29 cellular contexts compared by ENCODE assay signal in genomic region chr21:40334159-40334558, GRCh38.
"Had no signal": no experiment of that assay in that cellular context is flagged by ENCODE, and none has a peak within 500 bp of the region (broad histone marks: within the 10 kb centered on the region; RNA-seq: fewer than 3 reads in every experiment).

No MANE protein-coding gene starts in this region.

- H3K36me3 ChIP-seq: brain microvascular endothelial cell, cardiac muscle cell, SJCRH30, WERI-Rb-1 had no signal

- H3K27ac ChIP-seq: brain microvascular endothelial cell, cardiac muscle cell, SJCRH30, SK-N-MC, WERI-Rb-1 had no signal

- DNase-seq: activated CD4-positive, alpha-beta memory T cell treated with anti-CD3 and anti-CD28 coated beads, Interleukin-2, amount 10 ng/mL, durations not matched to agents 7 days and 5 days; activated CD4-positive, alpha-beta T cell treated with anti-CD3 and anti-CD28 coated beads for 1 hour; activated CD4-positive, alpha-beta T cell treated with anti-CD3 and anti-CD28 coated beads for 48 hours; activated CD4-positive, CD25-positive, alpha-beta regulatory T cell; activated CD8-positive, alpha-beta memory T cell treated with anti-CD3 and anti-CD28 coated beads for 24 hours; activated CD8-positive, alpha-beta memory T cell treated with anti-CD3 and anti-CD28 coated beads, Interleukin-2, amount 10 ng/mL, durations not matched to agents 7 days and 5 days; activated CD8-positive, alpha-beta memory T cell treated with anti-CD3 and anti-CD28 coated beads, Interleukin-2, amount 50 U/mL, for 48 hours; activated effector memory CD4-positive, alpha-beta T cell treated with Interleukin-2 at 50 U/mL for 16 hours; activated naive CD4-positive, alpha-beta T cell treated with anti-CD3 and anti-CD28 coated beads, Interleukin-2, amount 10 ng/mL, durations not matched to agents 7 days and 5 days; activated T-cell treated with anti-CD3 and anti-CD28 coated beads, Interleukin-2, amount 50 U/mL, for 48 hours; amniotic stem cell; aorta; brain microvascular endothelial cell; Karpas-422; NCI-H1105; NCI-H1417 treated with DMSO at 0.1 percent for 48 hours; NCI-H1694 treated with DMSO at 0.1 percent for 48 hours; NCI-H2029; NCI-H2107; NCI-H226; NCI-H446 treated with DMSO at 0.1 percent for 48 hours; NCI-H524; SHP77; SJCRH30; T1000; WERI-Rb-1 had no signal

- H3K4me1 ChIP-seq: SJCRH30 had no signal

- H3K4me3 ChIP-seq: cardiac muscle cell, SJCRH30, SK-N-MC had no signal

- H3K27me3 ChIP-seq: brain microvascular endothelial cell, cardiac muscle cell had no signal

- H3K9me3 ChIP-seq: SJCRH30 had no signal

- ATAC-seq: activated CD8-positive, alpha-beta memory T cell treated with anti-CD3 and anti-CD28 coated beads, Interleukin-2, amount 10 ng/mL, durations not matched to agents 7 days and 5 days; Panc1 had no signal
